Comparison of ENCODE assay signal across 15 cellular contexts in genomic region chr13:43153436-43154082, GRCh38.
DNase-seq lines count a peak whose midpoint lies in the region; ATAC-seq and TF ChIP-seq lines count a peak whose summit lies in the region.
"Had no signal": no experiment of that assay in that cellular context is flagged by ENCODE, and none has a peak within 500 bp of the region (broad histone marks: within the 10 kb centered on the region; RNA-seq: fewer than 3 reads in every experiment).

No MANE protein-coding gene starts in this region.

- POLR2A ChIA-PET in AG04450 (lab: Yijun Ruan, JAX) = no interaction called here

- DNase-seq in AG04450 (ENCODE audit: low read depth, low spot score) (peak; percentile 6), HS-27A (ENCODE audit: low read depth) (peak; percentile 58), astrocyte of the hippocampus (ENCODE audit: low read depth, low spot score) (peak; percentile 93), islet precursor cell (peak; percentile 92), cerebellar nuclear complex (lab: John Stamatoyannopoulos, UW) (no peak), sciatic nerve (ENCODE audit: low spot score) (no peak)
- no peak for DNase-seq in stimulated activated CD4-positive, alpha-beta T cell treated with anti-CD3 and anti-CD28 coated beads, Interleukin-2, amount 100 ng/mL, for 48 hours
- DNase-seq: activated T-cell treated with anti-CD3 and anti-CD28 coated beads, Interleukin-2, amount 50 U/mL, for 1 hour; anterior cingulate cortex; naive thymus-derived CD8-positive, alpha-beta T cell; NCI-H1092; NCI-H446 treated with DMSO at 0.1 percent for 48 hours had no signal

- ATAC-seq in GM18511 (IDR thresholded peaks at IDR 0.05; ENCODE audit: unreplicated experiment) (no peak), sciatic nerve (no peak)
- ATAC-seq: naive thymus-derived CD8-positive, alpha-beta T cell had no signal

- TF ChIP-seq CTCF in AG04450 (IDR thresholded peaks at IDR 0.05; ENCODE audit: low read depth, low read length) = no peak

- H3K27me3 ChIP-seq in AG04450 (ENCODE audit: control insufficient read depth, insufficient read depth, low read length) = no peaks in the 10 kb centered on the region

- CTCF ChIA-PET in AG04450 (lab: Charles Lee) = interaction anchor here (0.6 kb wide), 1 partner anchor 650 kb away, joined by 3 read pairs; no protein-coding TSS in a partner anchor

- intact Hi-C loops in sciatic nerve (cut with DNase I) = no loop called here

- no peaks in the 10 kb centered on the region for H3K9me3 ChIP-seq in AG04450 (ENCODE audit: control insufficient read depth, insufficient read depth, low read length)

- H3K27ac ChIP-seq in AG04450 (ENCODE audit: low read depth, low read length) = peak overlapping the region; percentile 21
- H3K27ac ChIP-seq: HL-60, skin epidermis had no signal

- H3K4me3 ChIP-seq in AG04450 (ENCODE audit: low read depth, low read length) = no peak overlapping the region
- H3K4me3 ChIP-seq: skin epidermis had no signal

Comparison
In these comparisons a context has a peak if more than half of its experiments do, and no peak if none do; other contexts are left out.
1. DNase-seq: peak in AG04450 (single experiment), HS-27A (single experiment), astrocyte of the hippocampus (single experiment) and islet precursor cell (single experiment); none in cerebellar nuclear complex (0 of 2), sciatic nerve (single experiment) and stimulated activated CD4-positive, alpha-beta T cell treated with anti-CD3 and anti-CD28 coated beads, Interleukin-2, amount 100 ng/mL, for 48 hours (0 of 2).